In genomic region chr2:241063093-241063551, GRCh38 we compare ENCODE assay signal across 13 cellular contexts. TPM values are rescaled to one million over a fixed set of nuclear protein-coding genes. Genes with fewer than 3 reads are reported as not detected.
DNase-seq lines count a peak whose midpoint lies in the region; ATAC-seq and TF ChIP-seq lines count a peak whose summit lies in the region.
"Had no signal": no experiment of that assay in that cellular context is flagged by ENCODE, and none has a peak within 500 bp of the region (broad histone marks: within the 10 kb centered on the region; RNA-seq: fewer than 3 reads in every experiment).

No MANE protein-coding gene starts in this region.

- H3K9me3 ChIP-seq in adrenal gland (replicated peaks in 1 of 3) = no peaks in the 10 kb centered on the region
- no peaks in the 10 kb centered on the region for H3K9me3 ChIP-seq in hepatocyte (ENCODE audit: low read depth)
- H3K9me3 ChIP-seq in prostate gland = no peaks in the 10 kb centered on the region

- H4K20me1 ChIP-seq in hepatocyte (ENCODE audit: insufficient read depth, poor library complexity, severe bottlenecking) = no peaks in the 10 kb centered on the region

- TF ChIP-seq CTCF in adrenal gland (IDR thresholded peaks at IDR 0.05) (no peak), hepatocyte (IDR thresholded peaks at IDR 0.05; ENCODE audit: poor library complexity) (no peak), prostate gland (IDR thresholded peaks at IDR 0.05) (no peak)

- TF ChIP-seq POLR2A in adrenal gland (IDR thresholded peaks at IDR 0.05) (no peak), prostate gland (IDR thresholded peaks at IDR 0.05) (no peak)

- no peaks in the 10 kb centered on the region for H3K9me2 ChIP-seq in hepatocyte (replicated peaks; ENCODE audit: insufficient read depth)

- ATAC-seq in GM18867 (IDR thresholded peaks at IDR 0.05; ENCODE audit: unreplicated experiment) = no peak

- H3K27ac ChIP-seq in adrenal gland = no peak overlapping the region
- no peak overlapping the region for H3K27ac ChIP-seq in hepatocyte
- peak overlapping the region in 1 of 2 donors; percentile 55 for H3K27ac ChIP-seq in prostate gland
- H3K27ac ChIP-seq: SK-N-MC had no signal

- 44 to 61% (median 50%) methylated on average over 11 to 13 of the region's 13 CpGs for WGBS in adrenal gland, 4 donors
- WGBS in hepatocyte (ENCODE audit: low lambda C conversion rate, missing lambda C conversion rate) = 78% methylated on average over 13 of the region's 13 CpGs
- 48% methylated on average over 13 of the region's 13 CpGs for WGBS in prostate gland

- H3K4me2 ChIP-seq in hepatocyte = peak overlapping the region; percentile 82

- DNase-seq in D341Med (ENCODE audit: low spot score) = peak; percentile 22
- DNase-seq in adrenal gland = peak in 6 of 7 donors; percentile 9 to 50 (median 33)
- no peak for DNase-seq in hepatocyte (ENCODE audit: low spot score)
- no peak for DNase-seq in prostate gland (ENCODE audit: low spot score)
- no peak for DNase-seq in pons (ENCODE audit: low spot score)
- DNase-seq in DMS79 (lab: John Stamatoyannopoulos, UW) = no peak
- no peak for DNase-seq in HT-29 (ENCODE audit: low spot score)
- DNase-seq: activated CD4-positive, alpha-beta T cell treated with anti-CD3 and anti-CD28 coated beads, Interleukin-2, amount 50 U/mL, for 4 hours; NCI-H446 treated with DMSO at 0.1 percent for 48 hours; stimulated activated CD4-positive, alpha-beta T cell treated with anti-CD3 and anti-CD28 coated beads, Interleukin-12 subunit alpha, Interleukin-12 subunit beta, amount 100 ng/mL, for 4 hours; stimulated activated naive CD4-positive, alpha-beta T cell treated with Interleukin-2 at 50 U/mL for 16 hours had no signal

- no peak overlapping the region for H3K4me3 ChIP-seq in adrenal gland
- H3K4me3 ChIP-seq in hepatocyte = no peak overlapping the region
- peak overlapping the region; percentile 28 to 46 for H3K4me3 ChIP-seq in prostate gland
- H3K4me3 ChIP-seq: SK-N-MC had no signal

- H3K27me3 ChIP-seq in adrenal gland (no peaks in the 10 kb centered on the region), hepatocyte (no peaks in the 10 kb centered on the region), prostate gland (replicated peaks; ENCODE audit: insufficient read depth) (no peaks in the 10 kb centered on the region)

- H2AFZ ChIP-seq in hepatocyte = no peak overlapping the region

- H3K4me1 ChIP-seq in adrenal gland (replicated peaks in 1 of 2) (peaks cover 0 to 4% of the 10 kb centered on the region in 2 donors), hepatocyte (ENCODE audit: insufficient read depth) (no peaks in the 10 kb centered on the region), prostate gland (replicated peaks) (peaks cover 10% of the 10 kb centered on the region)

- no peaks in the 10 kb centered on the region for H3K79me2 ChIP-seq in hepatocyte

- intact Hi-C loops in adrenal gland (cut with DNase I) = loop anchor here in 1 of 2 donors (10.0 kb wide), 1 partner anchor 208 kb away; no protein-coding TSS in a partner anchor
- intact Hi-C loops in prostate gland (cut with DNase I) = no loop called here

- no peaks in the 10 kb centered on the region for H3K36me3 ChIP-seq in adrenal gland (replicated peaks in 1 of 2)
- H3K36me3 ChIP-seq in hepatocyte (replicated peaks; ENCODE audit: insufficient read depth, low read depth) = no peaks in the 10 kb centered on the region
- no peaks in the 10 kb centered on the region for H3K36me3 ChIP-seq in prostate gland

RNA-seq across cellular contexts. Expression of gene MTERF4, which starts 39.0 kb away (rescaled TPM):
- total RNA-seq in adrenal gland (10 to 100 TPM; 24.6 to 39.2 (median 30.9) TPM), hepatocyte (39.4 and 40.3 TPM in 2 replicates), prostate gland (10 to 100 TPM; 91.3 to 98.5 TPM)
- polyA plus RNA-seq in adrenal gland (10 to 100 TPM; 17.4 to 39.0 (median 32.2) TPM), hepatocyte (17.4 and 20.3 TPM in 2 replicates)
- total RNA-seq in HT-29 (2014; rRNA removed; shearing (Covaris generic)) = 29.0 and 29.8 TPM in 2 replicates

Comparison
In these comparisons a context has a peak if more than half of its experiments do, and no peak if none do; other contexts are left out.
1. DNase-seq: peak in D341Med (single experiment) and adrenal gland (6 of 7); none in hepatocyte (single experiment), prostate gland (single experiment), pons (single experiment), DMS79 (single experiment) and HT-29 (single experiment).
2. H3K4me3 ChIP-seq: peak in prostate gland (2 of 2); none in adrenal gland (0 of 4) and hepatocyte (single experiment).